ENCODE assay signal across 8 cellular contexts in the genomic region with DNA sequence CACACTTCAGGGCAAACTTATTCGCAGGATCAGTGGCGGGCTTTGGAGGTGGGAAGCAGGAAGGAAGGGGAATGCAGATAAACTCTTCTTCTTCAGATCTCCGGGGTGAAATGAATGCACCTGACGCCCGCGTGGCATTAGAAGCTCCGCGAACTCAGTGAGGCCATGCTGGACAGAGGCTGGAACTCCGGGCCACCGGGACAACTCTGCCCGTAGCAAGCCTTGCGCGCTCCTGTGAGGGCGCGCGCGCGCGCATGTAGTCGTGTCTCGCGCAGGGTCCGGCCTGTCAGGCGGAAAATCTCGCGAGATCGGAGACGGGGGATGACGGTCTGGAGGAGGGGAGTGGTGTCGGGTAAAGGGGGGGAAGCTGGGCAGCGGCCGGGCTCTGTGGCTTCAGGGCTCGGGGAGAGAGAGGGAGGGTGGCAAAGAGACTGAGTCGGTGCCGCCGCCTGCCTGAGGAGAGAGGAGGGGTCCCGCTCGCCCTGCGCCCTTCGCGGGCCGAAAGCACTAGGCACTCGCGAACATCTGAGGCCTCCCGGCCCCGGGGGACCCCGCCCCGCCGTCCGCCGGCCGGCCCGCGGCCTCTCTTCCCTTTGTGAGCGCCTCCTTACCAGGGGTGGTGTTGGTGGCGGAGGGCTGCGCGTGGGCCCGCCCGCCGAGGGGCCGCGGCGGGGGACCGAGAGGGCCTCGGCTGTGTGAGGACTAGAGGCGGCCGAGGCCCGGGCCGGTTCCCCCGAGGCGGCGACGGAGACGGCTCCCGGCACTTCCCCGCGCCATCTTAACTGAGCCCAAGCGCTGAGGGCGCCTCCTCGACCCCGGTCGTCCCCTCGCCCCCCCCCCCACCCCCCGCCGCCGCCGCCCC. TPM values are rescaled to one million over a fixed set of nuclear protein-coding genes. Genes with fewer than 3 reads are reported as not detected.
DNase-seq lines count a peak whose midpoint lies in the region; ATAC-seq, FAIRE-seq and TF ChIP-seq lines count a peak whose summit lies in the region.

A gene (plus strand): TSS at position 370 of the 862 bp plus-strand sequence. CDS start 61,186 bp downstream, outside the sequence.

- peak within 1 kb of the TSS; percentile 79 for H3K4me2 ChIP-seq in neural progenitor cell

- H3K4me1 Mint-ChIP-seq in neural progenitor cell: peaks cover 47% of the 10 kb centered on the region

- CTCF ChIA-PET in HEK293 (lab: Yijun Ruan, JAX): interaction anchor here (0.6 to 1.0 kb wide), 3 partner anchors 16 to 118 kb away, joined by 3 read pairs; no protein-coding TSS in a partner anchor

- peak; percentile 84 for TF ChIP-seq POLR2A in NB4 (IDR thresholded peaks at IDR 0.05; ENCODE audit: extremely low read depth, insufficient read length)

- TF ChIP-seq CTCF in HEK293 (tag by site-specific recombination; IDR thresholded peaks at IDR 0.05) (no peak; the same call in 1 of the 2 replicates), NB4 (IDR thresholded peaks at IDR 0.05; ENCODE audit: low read depth, low read length) (no peak), foreskin keratinocyte (conservative IDR thresholded peaks at IDR 0.05) (no peak), neural progenitor cell (IDR thresholded peaks at IDR 0.05) (no peak)

- peak; percentile 92 for ATAC-seq in foreskin keratinocyte

- peaks cover 51% of the 10 kb centered on the region for H3K79me2 ChIP-seq in neural progenitor cell (ENCODE audit: low read depth)

- H3K27me3 Mint-ChIP-seq in neural progenitor cell (ENCODE audit: insufficient read depth, low read depth): peaks cover 10% of the 10 kb centered on the region

- H3K27me3 ChIP-seq in foreskin keratinocyte: no peaks in the 10 kb centered on the region
- no peaks in the 10 kb centered on the region for H3K27me3 ChIP-seq in neural progenitor cell
- H3K27me3 ChIP-seq in stomach smooth muscle (ENCODE audit: control insufficient read depth in 1 of 2, insufficient read depth in 2 of 2, low read length in 2 of 2): no peaks in the 10 kb centered on the region

- FAIRE-seq in G401.6 (lab: Jason Lieb, UNC): peak; percentile 93

- DNase-seq in NB4 (ENCODE audit: low read depth): peak; percentile 99
- peak; percentile 98 for DNase-seq in SK-N-DZ (ENCODE audit: low spot score)
- peak; percentile 96 for DNase-seq in activated naive CD4-positive, alpha-beta T cell treated with Interleukin-2 at 50 U/mL for 16 hours
- DNase-seq in foreskin keratinocyte: peak; percentile 91 to 99
- peak; percentile 100 for DNase-seq in neural progenitor cell (ENCODE audit: low spot score)

- H3K9ac ChIP-seq in neural progenitor cell (peak within 1 kb of the TSS; percentile 99), stomach smooth muscle (ENCODE audit: low read length in 2 of 2) (peak within 1 kb of the TSS; percentile 77 to 93)

- peak within 1 kb of the TSS; percentile 97 for H3K27ac Mint-ChIP-seq in neural progenitor cell

- peaks cover 7% of the 10 kb centered on the region for H3K36me3 Mint-ChIP-seq in neural progenitor cell

- H3K4me3 ChIP-seq in HEK293 (ENCODE audit: low read depth, low read length) (peak within 1 kb of the TSS; percentile 60), NB4 (ENCODE audit: low read depth, low read length) (peak within 1 kb of the TSS; percentile 94), neural progenitor cell (peak within 1 kb of the TSS; percentile 99), stomach smooth muscle (ENCODE audit: low read length in 2 of 2) (peak within 1 kb of the TSS; percentile 87 to 88)

- H4K20me1 ChIP-seq in neural progenitor cell (ENCODE audit: low read depth): peaks cover 44% of the 10 kb centered on the region

- H3K4me1 ChIP-seq in HEK293 (ENCODE audit: control insufficient read depth, insufficient read depth, low read length): peaks cover 12% of the 10 kb centered on the region; the same call in 1 of the 2 replicates
- H3K4me1 ChIP-seq in foreskin keratinocyte: peaks cover 25% of the 10 kb centered on the region
- peaks cover 29% of the 10 kb centered on the region for H3K4me1 ChIP-seq in neural progenitor cell
- H3K4me1 ChIP-seq in stomach smooth muscle (ENCODE audit: control insufficient read depth, insufficient read depth, low read length): peaks cover 8% of the 10 kb centered on the region

- peaks cover 16% of the 10 kb centered on the region for H3F3A ChIP-seq in neural progenitor cell (ENCODE audit: low read depth)

- peak within 1 kb of the TSS; percentile 99 for H3K4me3 Mint-ChIP-seq in neural progenitor cell

- peak within 1 kb of the TSS; percentile 82 for H2AFZ ChIP-seq in neural progenitor cell (replicated peaks)

- no peaks in the 10 kb centered on the region for H3K9me3 ChIP-seq in HEK293 (ENCODE audit: control insufficient read depth, insufficient read depth, low read depth, low read length)
- no peaks in the 10 kb centered on the region for H3K9me3 ChIP-seq in neural progenitor cell (ENCODE audit: low read depth)
- H3K9me3 ChIP-seq in stomach smooth muscle (ENCODE audit: control insufficient read depth in 2 of 2, low read length in 2 of 2): no peaks in the 10 kb centered on the region

- POLR2A ChIA-PET in HEK293 (lab: Yijun Ruan, JAX): interaction anchor here (0.6 to 2.6 kb wide), 16 partner anchors 8 to 202 kb away, joined by 3 to 15 read pairs (median 6); a partner anchor contains a TSS

- peak within 1 kb of the TSS; percentile 99 for H3K27ac ChIP-seq in HEK293 (ENCODE audit: extremely low read depth, low read depth, low read length)
- H3K27ac ChIP-seq in foreskin keratinocyte: peak within 1 kb of the TSS; percentile 92
- H3K27ac ChIP-seq in neural progenitor cell: peak within 1 kb of the TSS; percentile 98
- peak within 1 kb of the TSS; percentile 93 for H3K27ac ChIP-seq in stomach smooth muscle (ENCODE audit: low read length)

- peaks cover under 1 to 3% of the 10 kb centered on the region in 2 experiments; a peak in 2 of 3 replicates for H3K36me3 ChIP-seq in HEK293 (ENCODE audit: control insufficient read depth in 2 of 2, insufficient read depth in 1 of 2, low read length in 2 of 2)
- no peaks in the 10 kb centered on the region for H3K36me3 ChIP-seq in neural progenitor cell
- no peaks in the 10 kb centered on the region for H3K36me3 ChIP-seq in stomach smooth muscle (ENCODE audit: control insufficient read depth in 2 of 2, insufficient read depth in 2 of 2, low read length in 2 of 2)

- H3K9me3 Mint-ChIP-seq in neural progenitor cell: no peaks in the 10 kb centered on the region

TF ChIP-seq in HEK293, 187 proteins besides CTCF, POLR2A, EP300 and RAD21 (continues in another document):
- no peak for TF ChIP-seq ZNF211 (tag by site-specific recombination; IDR thresholded peaks at IDR 0.05; ENCODE audit: low read depth)
- TF ChIP-seq ZNF2 (tag by site-specific recombination; IDR thresholded peaks at IDR 0.05): peak; percentile 77; the same call in 1 of the 2 replicates
- TF ChIP-seq, protein P1, sequence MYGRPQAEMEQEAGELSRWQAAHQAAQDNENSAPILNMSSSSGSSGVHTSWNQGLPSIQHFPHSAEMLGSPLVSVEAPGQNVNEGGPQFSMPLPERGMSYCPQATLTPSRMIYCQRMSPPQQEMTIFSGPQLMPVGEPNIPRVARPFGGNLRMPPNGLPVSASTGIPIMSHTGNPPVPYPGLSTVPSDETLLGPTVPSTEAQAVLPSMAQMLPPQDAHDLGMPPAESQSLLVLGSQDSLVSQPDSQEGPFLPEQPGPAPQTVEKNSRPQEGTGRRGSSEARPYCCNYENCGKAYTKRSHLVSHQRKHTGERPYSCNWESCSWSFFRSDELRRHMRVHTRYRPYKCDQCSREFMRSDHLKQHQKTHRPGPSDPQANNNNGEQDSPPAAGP (tag by site-specific recombination; IDR thresholded peaks at IDR 0.05): peak; percentile 87; the same call in 1 of the 2 replicates
- no peak for TF ChIP-seq ZNF169 (tag by site-specific recombination; IDR thresholded peaks at IDR 0.05)
- no peak for TF ChIP-seq ZNF133 (tag by site-specific recombination; IDR thresholded peaks at IDR 0.05)
- no peak for TF ChIP-seq SCRT1 (tag by site-specific recombination; IDR thresholded peaks at IDR 0.05; ENCODE audit: borderline replicate concordance)
- TF ChIP-seq YY2 (tag by site-specific recombination; IDR thresholded peaks at IDR 0.05): peak; percentile 68
- TF ChIP-seq ZNF140 (tag by site-specific recombination; IDR thresholded peaks at IDR 0.05): no peak
- no peak for TF ChIP-seq ZNF416 (tag by site-specific recombination; IDR thresholded peaks at IDR 0.05)
- peak; percentile 98 for TF ChIP-seq KLF8 (tag by site-specific recombination; IDR thresholded peaks at IDR 0.05)
- TF ChIP-seq, protein P2, sequence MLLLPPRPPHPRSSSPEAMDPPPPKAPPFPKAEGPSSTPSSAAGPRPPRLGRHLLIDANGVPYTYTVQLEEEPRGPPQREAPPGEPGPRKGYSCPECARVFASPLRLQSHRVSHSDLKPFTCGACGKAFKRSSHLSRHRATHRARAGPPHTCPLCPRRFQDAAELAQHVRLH (tag by site-specific recombination; IDR thresholded peaks at IDR 0.05): peak; percentile 73; the same call in 1 of the 2 replicates
- peak; percentile 99 for TF ChIP-seq ZNF76 (tag by site-specific recombination; IDR thresholded peaks at IDR 0.05; ENCODE audit: borderline replicate concordance, low read depth)
- TF ChIP-seq TCF7L2 (IDR thresholded peaks at IDR 0.05; ENCODE audit: borderline replicate concordance, low read depth, low read length): no peak
- TF ChIP-seq ZNF843 (tag by site-specific recombination; IDR thresholded peaks at IDR 0.05): peak; percentile 63; the same call in 1 of the 2 replicates
- no peak for TF ChIP-seq ZNF624 (tag by site-specific recombination; IDR thresholded peaks at IDR 0.05)
- no peak for TF ChIP-seq SCRT2 (tag by site-specific recombination; IDR thresholded peaks at IDR 0.05)
- no peak for TF ChIP-seq ZNF544 (tag by site-specific recombination; IDR thresholded peaks at IDR 0.05)

RNA-seq across cellular contexts. Expression of the gene that starts here (rescaled TPM):
- polyA plus RNA-seq in SK-N-DZ (2014; cell fraction: cytosol; rRNA removed): 20.3 and 21.9 TPM in 2 replicates
- 24.0 and 34.9 TPM in 2 replicates for polyA plus RNA-seq in SK-N-DZ (2014; cell fraction: nucleus; rRNA removed)
- total RNA-seq in foreskin keratinocyte: 34.5 and 36.9 TPM in 2 replicates
- 4.1 and 4.5 TPM in 2 replicates for polyA plus RNA-seq in foreskin keratinocyte
- total RNA-seq in neural progenitor cell (ENCODE audit: low replicate concordance): 83.9 and 125 TPM in 2 replicates

Comparison
In these comparisons a context has a peak if more than half of its experiments do, and no peak if none do; other contexts are left out.
1. Peak in every context shown above with its lines: DNase-seq, ATAC-seq, H3K4me3 ChIP-seq and H3K27ac ChIP-seq.